In the genomic region with DNA sequence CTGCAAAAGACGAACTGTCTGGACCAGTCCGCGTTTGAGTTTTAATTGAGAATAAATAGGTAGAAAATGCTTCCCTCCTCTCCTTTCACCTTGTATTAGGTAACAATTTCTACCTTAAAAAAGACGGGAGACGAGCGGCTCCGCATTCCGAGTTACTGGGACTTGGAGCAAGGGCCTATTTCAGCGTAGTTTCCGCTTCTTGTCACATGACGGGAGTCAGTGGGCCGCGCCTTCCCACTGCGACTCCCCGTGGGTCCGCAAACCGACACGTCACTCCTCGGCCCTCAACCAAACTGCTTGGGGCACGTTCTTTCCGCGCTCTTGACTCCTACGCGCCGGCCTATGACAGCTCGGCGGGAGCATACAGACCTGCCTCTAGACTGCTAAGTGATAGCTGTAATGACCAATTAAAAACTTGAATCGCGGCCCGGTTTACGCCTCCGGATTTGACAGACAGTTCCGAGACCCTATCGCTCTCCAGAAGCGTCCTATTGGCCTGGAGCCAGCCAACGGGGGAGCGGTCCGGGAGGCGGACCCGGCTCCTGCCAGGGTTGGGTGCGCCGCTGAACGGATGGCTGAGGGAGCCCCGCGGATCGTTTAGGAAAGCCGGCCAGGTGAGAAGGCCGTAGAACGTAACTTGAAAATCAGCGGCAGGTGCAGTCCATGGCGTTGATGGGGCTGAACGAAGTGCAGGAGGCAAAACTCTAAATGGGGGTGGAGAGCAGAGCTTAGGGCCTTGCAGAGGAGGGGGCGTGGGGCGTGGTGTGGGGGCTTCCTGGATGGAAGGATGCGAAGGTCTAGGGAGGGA, we compare ENCODE assay signal across 8 cellular contexts. TPM values are rescaled to one million over a fixed set of nuclear protein-coding genes. Genes with fewer than 3 reads are reported as not detected.
DNase-seq lines count a peak whose midpoint lies in the region; ATAC-seq and TF ChIP-seq lines count a peak whose summit lies in the region.

A gene (plus strand): TSS at position 548 of the 808 bp plus-strand sequence. CDS start 3,064 bp downstream, outside the sequence.

- DNase-seq in AG20443 (ENCODE audit: low spot score) (peak; percentile 98), NCI-H510A (lab: John Stamatoyannopoulos, UW) (peak; percentile 98), cerebellum (ENCODE audit: low spot score) (peak; percentile 99), islet precursor cell (peak; percentile 100)
- DNase-seq in activated CD4-positive, alpha-beta T cell treated with anti-CD3 and anti-CD28 coated beads for 1 hour: peak; percentile 96
- peak; percentile 95 to 99 (median 97) for DNase-seq in stimulated activated CD4-positive, alpha-beta T cell treated with anti-CD3 and anti-CD28 coated beads, Interleukin-12 subunit alpha, Interleukin-12 subunit beta, amount 100 ng/mL, for 48 hours (ENCODE audit: low read depth in 2 of 3, low spot score in 1 of 3)

- ATAC-seq in HG03432 (IDR thresholded peaks at IDR 0.05; ENCODE audit: unreplicated experiment): peak; percentile 98

- peak; percentile 77 for TF ChIP-seq POLR2A in GM19099 (IDR thresholded peaks at IDR 0.05; ENCODE audit: extremely low read depth, insufficient read length, low read depth)

RNA-seq across cellular contexts. Expression of the gene that starts here (rescaled TPM):
- total RNA-seq in cerebellum: 89.4 TPM

Comparison
In these comparisons a context has a peak if more than half of its experiments do, and no peak if none do; other contexts are left out.
1. Peak in every context shown above with its lines: DNase-seq and ATAC-seq.